ENCODE assay signal across 20 cellular contexts in genomic region chr14:101844752-101845151, GRCh38.
A peak's percentile ranks its signal among the peaks of the same experiment; 100 is the strongest.
DNase-seq lines count a peak whose midpoint lies in the region; ATAC-seq, FAIRE-seq and TF ChIP-seq lines count a peak whose summit lies in the region.
"Had no signal": no experiment of that assay in that cellular context is flagged by ENCODE, and none has a peak within 500 bp of the region (broad histone marks: within the 10 kb centered on the region; RNA-seq: fewer than 3 reads in every experiment).

No MANE protein-coding gene starts in this region.

- no peaks in the 10 kb centered on the region for H3K36me3 ChIP-seq in Karpas-422 (ENCODE audit: insufficient read depth, low read length)
- H3K36me3 ChIP-seq in GM12878 (ENCODE audit: control insufficient read depth in 2 of 2, insufficient read depth in 2 of 2, low read length in 1 of 2), result peaks cover 0 to 8% of the 10 kb centered on the region in 2 experiments; a peak in 2 of 4 replicates
- H3K36me3 ChIP-seq: WERI-Rb-1 had no signal

- in situ Hi-C loops in GM12878 (cut with MboI), result no loop called here

- SMC1A ChIA-PET in GM12878 (lab: Charles Lee; ENCODE audit: uncharacterized antibody, unreplicated experiment), result interaction anchor here (1.0 to 5.2 kb wide), 17 partner anchors 9 to 138 kb away, joined by 3 to 34 read pairs (median 5); no protein-coding TSS in a partner anchor

- H3K27me3 ChIP-seq in Karpas-422 (ENCODE audit: low read length) (no peaks in the 10 kb centered on the region), GM12878 (replicated peaks in 1 of 2; ENCODE audit: control insufficient read depth in 2 of 2, insufficient read depth in 2 of 2, low read length in 1 of 2) (no peaks in the 10 kb centered on the region)
- H3K27me3 ChIP-seq: esophagus muscularis mucosa, tibial artery had no signal

- intact Hi-C loops in GM12878 (cut with micrococcal nuclease; ENCODE audit: unreplicated experiment), result loop anchor here (5.0 to 10.0 kb wide), 2 partner anchors 33 to 100 kb away; no protein-coding TSS in a partner anchor

- H3K4me2 ChIP-seq in Karpas-422 (ENCODE audit: low read depth, low read length, poor library complexity, severe bottlenecking), result peak overlapping the region; percentile 62
- peak overlapping the region; percentile 84 for H3K4me2 ChIP-seq in GM12878 (ENCODE audit: control insufficient read depth, insufficient read depth)

- H3K9ac ChIP-seq in Karpas-422 (ENCODE audit: low read length) (peak overlapping the region; percentile 68), GM12878 (ENCODE audit: control insufficient read depth, insufficient read depth, low read length) (no peak overlapping the region)

- TF ChIP-seq RAD21 in GM12878 (IDR thresholded peaks at IDR 0.05; ENCODE audit: insufficient read depth, low read depth, low read length), result no peak

- CTCF ChIA-PET in GM12878 (lab: Yijun Ruan, JAX), result interaction anchor here (0.7 to 8.3 kb wide), 26 partner anchors 8 to 148 kb away, joined by 3 to 72 read pairs (median 5); no protein-coding TSS in a partner anchor

- no peak for FAIRE-seq in GM12878 (lab: Jason Lieb, UNC)
- FAIRE-seq: D721Med had no signal

- TF ChIP-seq CTCF in GM12878 (IDR thresholded peaks at IDR 0.05 in 2 of 3, conservative IDR thresholded peaks at IDR 0.05 in 1 of 3; ENCODE audit: control insufficient read depth in 2 of 3, extremely low read depth in 1 of 3, insufficient read depth in 1 of 3, low read depth in 3 of 3, low read length in 3 of 3), result no peak

- no peaks in the 10 kb centered on the region for H3K9me3 ChIP-seq in Karpas-422 (ENCODE audit: low read length)
- H3K9me3 ChIP-seq in GM12878 (replicated peaks; ENCODE audit: control insufficient read depth, insufficient read depth, low read length), result no peaks in the 10 kb centered on the region
- H3K9me3 ChIP-seq: esophagus muscularis mucosa, mucosa of descending colon, tibial artery had no signal

- H3K79me2 ChIP-seq in Karpas-422 (ENCODE audit: low read length) (peaks cover 69% of the 10 kb centered on the region), GM12878 (ENCODE audit: control insufficient read depth, insufficient read depth, low read length) (peaks cover 57% of the 10 kb centered on the region)

- no peaks in the 10 kb centered on the region for H3K9me2 ChIP-seq in Karpas-422 (replicated peaks; ENCODE audit: insufficient read depth, low read length)

- ATAC-seq in GM12878 (no peak), GM19351 (IDR thresholded peaks at IDR 0.05; ENCODE audit: unreplicated experiment) (no peak)
- ATAC-seq: activated CD8-positive, alpha-beta memory T cell treated with anti-CD3 and anti-CD28 coated beads, Interleukin-2, amount 10 ng/mL, durations not matched to agents 7 days and 5 days; PC-3 had no signal

- no peak for TF ChIP-seq POLR2A in GM12878 (IDR thresholded peaks at IDR 0.05; ENCODE audit: low read depth, low read length)

- H3K4me1 ChIP-seq in Karpas-422 (ENCODE audit: low read length), result peaks cover 92% of the 10 kb centered on the region
- peaks cover 46% of the 10 kb centered on the region for H3K4me1 ChIP-seq in GM12878 (ENCODE audit: control insufficient read depth, insufficient read depth, low read length)

- RAD21 ChIA-PET in GM12878 (lab: Charles Lee; ENCODE audit: unreplicated experiment), result interaction anchor here (0.7 to 3.5 kb wide), 14 partner anchors 12 to 149 kb away, joined by 3 to 52 read pairs (median 6); no protein-coding TSS in a partner anchor

- POLR2A ChIA-PET in GM12878 (lab: Charles Lee), result interaction anchor here (0.9 to 1.8 kb wide), 6 partner anchors 15 to 102 kb away, joined by 4 to 11 read pairs (median 6); no protein-coding TSS in a partner anchor

- H3K27ac ChIP-seq in Karpas-422 (ENCODE audit: low read length) (peak overlapping the region; percentile 92), GM12878 (ENCODE audit: control insufficient read depth, insufficient read depth) (peak overlapping the region; percentile 76)
- H3K27ac ChIP-seq: esophagus muscularis mucosa, tibial artery, WERI-Rb-1 had no signal

- H2AFZ ChIP-seq in Karpas-422 (ENCODE audit: low read length), result no peak overlapping the region
- no peak overlapping the region for H2AFZ ChIP-seq in GM12878 (ENCODE audit: control insufficient read depth, low read depth, low read length)

- 97% methylated on average over 3 of the region's 3 CpGs for WGBS in GM12878 (ENCODE audit: insufficient coverage, insufficient replicate concordance, low lambda C conversion rate, missing lambda C conversion rate)

- H3K4me3 ChIP-seq in Karpas-422 (ENCODE audit: low read length), result peak overlapping the region; percentile 57
- H3K4me3 ChIP-seq in GM12878, result 0 out of 2 replicates have a peak overlapping the region, but pooled peaks have one; percentile 28
- H3K4me3 ChIP-seq: esophagus muscularis mucosa, mucosa of descending colon, tibial artery had no signal

- no peaks in the 10 kb centered on the region for H4K20me1 ChIP-seq in Karpas-422 (ENCODE audit: insufficient read depth, low read depth, low read length)
- H4K20me1 ChIP-seq in GM12878 (ENCODE audit: control insufficient read depth, insufficient read depth), result peaks cover 3% of the 10 kb centered on the region; the same call in 1 of the 2 replicates

- no peak for TF ChIP-seq EP300 in GM12878 (IDR thresholded peaks at IDR 0.05; ENCODE audit: borderline replicate concordance in 1 of 2, control insufficient read depth in 1 of 2, low read depth in 2 of 2, low read length in 2 of 2)

- BruUV-seq in GM12878 (replicated peaks; lab: Mats Ljungman, UMichigan), result no TSS peak

- peak; percentile 27 for DNase-seq in stimulated activated CD4-positive, alpha-beta T cell treated with anti-CD3 and anti-CD28 coated beads, Interleukin-15, amount 100 ng/mL, for 24 hours
- no peak for DNase-seq in stimulated activated CD4-positive, alpha-beta T cell treated with anti-CD3 and anti-CD28 coated beads, Interleukin-2, amount 100 ng/mL, for 48 hours
- peak; percentile 69 for DNase-seq in Karpas-422
- no peak for DNase-seq in GM12878 (ENCODE audit: low read depth, low spot score)
- DNase-seq in activated gamma-delta T cell treated with Interleukin-2 at 50 U/mL for 16 hours, result no peak
- no peak for DNase-seq in HK-2 (ENCODE audit: unreplicated experiment)
- DNase-seq: activated CD8-positive, alpha-beta memory T cell treated with anti-CD3 and anti-CD28 coated beads, Interleukin-2, amount 10 ng/mL, durations not matched to agents 7 days and 5 days; effector CD4-positive, alpha-beta T cell; H7; NCI-H1417 treated with DMSO at 0.1 percent for 48 hours; NCI-H69; PC-3; SIG-M5; stimulated activated naive CD4-positive, alpha-beta T cell; tibial artery; WERI-Rb-1 had no signal

TF ChIP-seq in GM12878, 131 proteins besides CTCF, POLR2A, EP300 and RAD21:
- TF ChIP-seq CREB1 (IDR thresholded peaks at IDR 0.05; ENCODE audit: low read depth) (peak; percentile 4; the same call in 1 of the 2 replicates), MYC (IDR thresholded peaks at IDR 0.05; ENCODE audit: insufficient read depth, insufficient read length, insufficient replicate concordance, low read length, severe bottlenecking) (no peak), NRF1 (conservative IDR thresholded peaks at IDR 0.05; ENCODE audit: low read depth, low read length) (no peak), ATF3 (IDR thresholded peaks at IDR 0.05; ENCODE audit: borderline replicate concordance, extremely low read depth, low read depth, low read length) (no peak), GATAD2B (conservative IDR thresholded peaks at IDR 0.05; ENCODE audit: low read depth) (no peak), E2F8 (IDR thresholded peaks at IDR 0.05; ENCODE audit: low read depth, partially characterized antibody) (no peak), MAX (IDR thresholded peaks at IDR 0.05; ENCODE audit: low read depth, low read length) (no peak), SUZ12 (IDR thresholded peaks at IDR 0.05; ENCODE audit: unreplicated experiment) (no peak)

Comparison
In these comparisons a context has a peak if more than half of its experiments do, and no peak if none do; other contexts are left out.
1. DNase-seq: peak in stimulated activated CD4-positive, alpha-beta T cell treated with anti-CD3 and anti-CD28 coated beads, Interleukin-15, amount 100 ng/mL, for 24 hours (single experiment) and Karpas-422 (single experiment); none in stimulated activated CD4-positive, alpha-beta T cell treated with anti-CD3 and anti-CD28 coated beads, Interleukin-2, amount 100 ng/mL, for 48 hours (0 of 2), GM12878 (single experiment), activated gamma-delta T cell treated with Interleukin-2 at 50 U/mL for 16 hours (single experiment) and HK-2 (single experiment).